ENCODE assay signal across 1 cellular context in genomic region chr19:52922841-52923781, GRCh38.
A peak's percentile ranks its signal among the peaks of the same experiment; 100 is the strongest.
TF ChIP-seq lines count a peak whose summit lies in the region.

Gene ZNF888 (minus strand): TSS chr19:52923428. CDS start chr19:52917873, 5,555 bp downstream.

TF ChIP-seq in K562, 482 proteins besides CTCF, POLR2A, EP300 and RAD21 (continued from another document and continues in another):
- 0 out of 2 replicates have a peak, but pooled peaks have one; percentile 8 for TF ChIP-seq HBP1 (CRISPR knock-in tag; IDR thresholded peaks at IDR 0.05)
- peak; percentile 12; the same call in 1 of the 2 replicates for TF ChIP-seq STAT5A (IDR thresholded peaks at IDR 0.05; ENCODE audit: borderline replicate concordance, low read length)
- TF ChIP-seq MNT (conservative IDR thresholded peaks at IDR 0.05) = peak; percentile 64 to 78; a peak in 3 of 4 replicates
- peak; percentile 16 to 30; a peak in 1 of 4 replicates for TF ChIP-seq NRF1 (conservative IDR thresholded peaks at IDR 0.05 in 1 of 2, IDR thresholded peaks at IDR 0.05 in 1 of 2)
- TF ChIP-seq ZNF175 (CRISPR knock-in tag; IDR thresholded peaks at IDR 0.05; ENCODE audit: low read depth) = 0 out of 2 replicates have a peak, but pooled peaks have one; percentile 23
- TF ChIP-seq AFF4 (CRISPR knock-in tag; IDR thresholded peaks at IDR 0.05) = no peak
- peak in 1 of 2 experiments; percentile 90; a peak in 2 of 4 replicates for TF ChIP-seq SRF (CRISPR knock-in tag; IDR thresholded peaks at IDR 0.05)
- no peak for TF ChIP-seq TSC22D4 (tag; IDR thresholded peaks at IDR 0.05)
- TF ChIP-seq MAZ (CRISPR knock-in tag; conservative IDR thresholded peaks at IDR 0.05 in 1 of 2, IDR thresholded peaks at IDR 0.05 in 1 of 2) = peak in 1 of 2 experiments; percentile 76; a peak in 2 of 4 replicates
- TF ChIP-seq NEUROD1 (IDR thresholded peaks at IDR 0.05; ENCODE audit: borderline replicate concordance, low read depth, low read length, partially characterized antibody) = peak; percentile 41
- TF ChIP-seq HDAC1 (IDR thresholded peaks at IDR 0.05) = peak in 1 of 2 experiments; percentile 65; a peak in 2 of 4 replicates
- TF ChIP-seq ETS2 (tag; IDR thresholded peaks at IDR 0.05; ENCODE audit: borderline replicate concordance, poor library complexity, severe bottlenecking) = no peak
- no peak for TF ChIP-seq FOXP1 (CRISPR knock-in tag; IDR thresholded peaks at IDR 0.05)
- TF ChIP-seq, protein P1, sequence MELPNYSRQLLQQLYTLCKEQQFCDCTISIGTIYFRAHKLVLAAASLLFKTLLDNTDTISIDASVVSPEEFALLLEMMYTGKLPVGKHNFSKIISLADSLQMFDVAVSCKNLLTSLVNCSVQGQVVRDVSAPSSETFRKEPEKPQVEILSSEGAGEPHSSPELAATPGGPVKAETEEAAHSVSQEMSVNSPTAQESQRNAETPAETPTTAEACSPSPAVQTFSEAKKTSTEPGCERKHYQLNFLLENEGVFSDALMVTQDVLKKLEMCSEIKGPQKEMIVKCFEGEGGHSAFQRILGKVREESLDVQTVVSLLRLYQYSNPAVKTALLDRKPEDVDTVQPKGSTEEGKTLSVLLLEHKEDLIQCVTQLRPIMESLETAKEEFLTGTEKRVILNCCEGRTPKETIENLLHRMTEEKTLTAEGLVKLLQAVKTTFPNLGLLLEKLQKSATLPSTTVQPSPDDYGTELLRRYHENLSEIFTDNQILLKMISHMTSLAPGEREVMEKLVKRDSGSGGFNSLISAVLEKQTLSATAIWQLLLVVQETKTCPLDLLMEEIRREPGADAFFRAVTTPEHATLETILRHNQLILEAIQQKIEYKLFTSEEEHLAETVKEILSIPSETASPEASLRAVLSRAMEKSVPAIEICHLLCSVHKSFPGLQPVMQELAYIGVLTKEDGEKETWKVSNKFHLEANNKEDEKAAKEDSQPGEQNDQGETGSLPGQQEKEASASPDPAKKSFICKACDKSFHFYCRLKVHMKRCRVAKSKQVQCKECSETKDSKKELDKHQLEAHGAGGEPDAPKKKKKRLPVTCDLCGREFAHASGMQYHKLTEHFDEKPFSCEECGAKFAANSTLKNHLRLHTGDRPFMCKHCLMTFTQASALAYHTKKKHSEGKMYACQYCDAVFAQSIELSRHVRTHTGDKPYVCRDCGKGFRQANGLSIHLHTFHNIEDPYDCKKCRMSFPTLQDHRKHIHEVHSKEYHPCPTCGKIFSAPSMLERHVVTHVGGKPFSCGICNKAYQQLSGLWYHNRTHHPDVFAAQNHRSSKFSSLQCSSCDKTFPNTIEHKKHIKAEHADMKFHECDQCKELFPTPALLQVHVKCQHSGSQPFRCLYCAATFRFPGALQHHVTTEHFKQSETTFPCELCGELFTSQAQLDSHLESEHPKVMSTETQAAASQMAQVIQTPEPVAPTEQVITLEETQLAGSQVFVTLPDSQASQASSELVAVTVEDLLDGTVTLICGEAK (IDR thresholded peaks at IDR 0.05) = 0 out of 2 replicates have a peak, but pooled peaks have one; percentile 26
- TF ChIP-seq, protein P1 (CRISPR knock-in tag; IDR thresholded peaks at IDR 0.05) = no peak
- TF ChIP-seq TCF7 (IDR thresholded peaks at IDR 0.05; ENCODE audit: borderline replicate concordance) = no peak
- no peak for TF ChIP-seq TEAD2 (tag; IDR thresholded peaks at IDR 0.05)
- peak in 1 of 3 experiments; percentile 27 for TF ChIP-seq YY1 (IDR thresholded peaks at IDR 0.05; ENCODE audit: borderline replicate concordance in 1 of 3, control insufficient read depth in 1 of 3, extremely low read depth in 1 of 3, insufficient read depth in 3 of 3, insufficient read length in 1 of 3, insufficient replicate concordance in 2 of 3, low read depth in 1 of 3, low read length in 2 of 3)
- TF ChIP-seq ARID3B (CRISPR knock-in tag; IDR thresholded peaks at IDR 0.05; ENCODE audit: borderline replicate concordance) = no peak
- TF ChIP-seq MCM2 (IDR thresholded peaks at IDR 0.05; ENCODE audit: low read depth) = no peak
- TF ChIP-seq ZNF277 (CRISPR knock-in tag; IDR thresholded peaks at IDR 0.05; ENCODE audit: borderline replicate concordance) = no peak
- TF ChIP-seq STAT5B (CRISPR knock-in tag; IDR thresholded peaks at IDR 0.05) = no peak
- 0 out of 4 replicates have a peak, but pooled peaks have one; percentile 24 to 62 for TF ChIP-seq SIN3A (IDR thresholded peaks at IDR 0.05; ENCODE audit: borderline replicate concordance in 2 of 2, control insufficient read depth in 1 of 2, low read depth in 2 of 2, low read length in 2 of 2)
- TF ChIP-seq SPI1 (IDR thresholded peaks at IDR 0.05; ENCODE audit: borderline replicate concordance, low read depth, low read length) = no peak
- TF ChIP-seq, protein P2, sequence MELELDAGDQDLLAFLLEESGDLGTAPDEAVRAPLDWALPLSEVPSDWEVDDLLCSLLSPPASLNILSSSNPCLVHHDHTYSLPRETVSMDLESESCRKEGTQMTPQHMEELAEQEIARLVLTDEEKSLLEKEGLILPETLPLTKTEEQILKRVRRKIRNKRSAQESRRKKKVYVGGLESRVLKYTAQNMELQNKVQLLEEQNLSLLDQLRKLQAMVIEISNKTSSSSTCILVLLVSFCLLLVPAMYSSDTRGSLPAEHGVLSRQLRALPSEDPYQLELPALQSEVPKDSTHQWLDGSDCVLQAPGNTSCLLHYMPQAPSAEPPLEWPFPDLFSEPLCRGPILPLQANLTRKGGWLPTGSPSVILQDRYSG (tag; conservative IDR thresholded peaks at IDR 0.05; ENCODE audit: low read depth) = no peak
- TF ChIP-seq ZNF75A (CRISPR knock-in tag; IDR thresholded peaks at IDR 0.05) = no peak
- TF ChIP-seq HNRNPL (IDR thresholded peaks at IDR 0.05; ENCODE audit: low read depth, low read length) = no peak
- TF ChIP-seq ELF1 (tag; IDR thresholded peaks at IDR 0.05) = peak; percentile 78
- TF ChIP-seq FOXK2 (conservative IDR thresholded peaks at IDR 0.05 in 1 of 2, IDR thresholded peaks at IDR 0.05 in 1 of 2; ENCODE audit: low read depth in 2 of 2) = 0 out of 4 replicates have a peak, but pooled peaks have one; percentile 26 to 43
